8 cellular contexts compared by ENCODE assay signal in the genomic region with DNA sequence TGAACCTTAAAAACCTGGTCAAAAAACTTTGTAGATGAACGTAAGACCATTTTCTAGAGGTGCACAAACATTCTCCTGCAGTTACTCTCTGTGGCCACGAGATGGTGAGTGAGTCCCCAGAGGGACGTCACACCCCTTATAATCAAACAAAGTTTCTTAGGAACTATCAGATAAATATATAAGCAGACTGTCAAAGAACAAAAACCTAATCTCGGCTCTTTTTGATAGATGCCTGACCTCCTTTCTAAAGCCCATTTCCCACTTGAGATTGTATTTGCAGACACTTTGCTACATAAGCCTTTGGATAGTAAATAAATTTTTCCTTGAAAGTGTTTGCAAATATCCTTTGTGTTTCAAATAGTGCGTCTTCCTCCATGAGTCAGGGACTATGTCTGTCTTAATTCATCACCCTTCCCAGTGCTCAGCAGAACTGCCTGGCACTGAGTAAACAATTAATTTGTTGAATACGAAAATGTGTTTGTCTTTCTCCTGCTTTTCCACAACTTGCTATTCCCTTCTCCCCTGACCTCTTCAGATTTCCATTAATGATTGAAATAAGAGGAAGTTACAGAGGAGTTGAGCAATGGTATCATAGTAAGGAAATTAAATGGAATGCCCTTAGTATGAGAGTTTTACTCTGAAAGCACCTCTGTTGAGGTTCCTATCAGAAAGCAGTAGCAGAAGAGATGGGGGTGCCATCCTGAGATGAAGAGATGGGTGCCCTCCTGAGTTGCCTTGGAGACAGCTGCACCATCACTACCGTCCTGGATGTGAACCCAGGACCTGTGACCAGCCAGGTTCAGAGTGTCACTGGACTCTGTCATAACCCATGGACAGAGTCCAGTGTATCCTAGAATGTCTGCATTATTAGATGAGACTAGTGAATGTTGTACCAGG. TPM values are rescaled to one million over a fixed set of nuclear protein-coding genes. Genes with fewer than 3 reads are reported as not detected.
DNase-seq lines count a peak whose midpoint lies in the region; ATAC-seq and TF ChIP-seq lines count a peak whose summit lies in the region.

No MANE protein-coding gene starts in this region.

- intact Hi-C loops in tibial artery (cut with DNase I; ENCODE audit: low total_unique reads) = loop anchor here (5.0 kb wide), 1 partner anchor 135 kb away; no protein-coding TSS in a partner anchor

- H3K36me3 ChIP-seq in SJSA1 (no peaks in the 10 kb centered on the region), tibial artery (peaks cover 0 to 64% (median 6%) of the 10 kb centered on the region in 3 donors)

- H3K9me3 ChIP-seq in SJSA1 (replicated peaks) (no peaks in the 10 kb centered on the region), tibial artery (no peaks in the 10 kb centered on the region)

- ATAC-seq in GM19372 (IDR thresholded peaks at IDR 0.05; ENCODE audit: low read depth, unreplicated experiment) (peak; percentile 77), GM21717 (IDR thresholded peaks at IDR 0.05; ENCODE audit: unreplicated experiment) (no peak)

- H3K27ac ChIP-seq in SJSA1 (peak overlapping the region; percentile 8; the same call in 1 of the 2 replicates), tibial artery (no peak overlapping the region)

- H3K4me3 ChIP-seq in SJSA1 = no peak overlapping the region
- no peak overlapping the region for H3K4me3 ChIP-seq in tibial artery

- peak; percentile 44 for DNase-seq in DMS153 (lab: John Stamatoyannopoulos, UW)
- peak; percentile 40 for DNase-seq in HuH-7 (ENCODE audit: low spot score)
- DNase-seq in SJSA1 (ENCODE audit: low read depth in 1 of 2, low spot score in 2 of 2) = peak in 1 of 2 experiments; percentile 52
- DNase-seq in cerebellum (ENCODE audit: low spot score) = peak; percentile 45
- DNase-seq in kidney tubule cell (ENCODE audit: low spot score) = peak; percentile 72
- no peak for DNase-seq in tibial artery

- TF ChIP-seq CTCF in tibial artery (IDR thresholded peaks at IDR 0.05) = peak; percentile 78 to 87

- H3K4me1 ChIP-seq in SJSA1 (replicated peaks) (peaks cover 27% of the 10 kb centered on the region), tibial artery (peaks cover 0 to 7% (median 0%) of the 10 kb centered on the region in 4 donors)

- H3K27me3 ChIP-seq in SJSA1 (replicated peaks) (no peaks in the 10 kb centered on the region), tibial artery (no peaks in the 10 kb centered on the region)

RNA-seq across cellular contexts. Expression of a gene that starts 57.8 kb away (rescaled TPM):
- total RNA-seq in SJSA1 (2014; rRNA removed; shearing (Covaris generic)) = 0.31 and 0.47 TPM in 2 replicates
- 21.4 TPM for total RNA-seq in cerebellum

Comparison
In these comparisons a context has a peak if more than half of its experiments do, and no peak if none do; other contexts are left out.
1. DNase-seq: peak in DMS153 (single experiment), HuH-7 (single experiment), cerebellum (single experiment) and kidney tubule cell (single experiment); none in tibial artery (0 of 2).
2. RNA of a gene that starts 57.8 kb away (total RNA-seq): 21.4 TPM in cerebellum (single experiment); 0.31 to 0.47 TPM in SJSA1; every median in the first group is over 10 times any median in the second.